In genomic region chr13:39197645-39198007, GRCh38 we compare ENCODE assay signal across 14 cellular contexts.
DNase-seq lines count a peak whose midpoint lies in the region; ATAC-seq and TF ChIP-seq lines count a peak whose summit lies in the region.
"Had no signal": no experiment of that assay in that cellular context is flagged by ENCODE, and none has a peak within 500 bp of the region (broad histone marks: within the 10 kb centered on the region; RNA-seq: fewer than 3 reads in every experiment).

No MANE protein-coding gene starts in this region.

- H3K27me3 ChIP-seq in right atrium auricular region = no peaks in the 10 kb centered on the region

- H3K9me3 ChIP-seq in right atrium auricular region = no peaks in the 10 kb centered on the region

- H3K4me3 ChIP-seq in right atrium auricular region = no peak overlapping the region

- DNase-seq in left ventricle myocardium superior = no peak
- DNase-seq in right atrium auricular region (ENCODE audit: low spot score) = no peak
- peak; percentile 14 for DNase-seq in KBM-7
- DNase-seq in midbrain (lab: John Stamatoyannopoulos, UW) = no peak
- DNase-seq in activated CD4-positive, CD25-positive, alpha-beta regulatory T cell treated with anti-CD3 and anti-CD28 coated beads, Interleukin-2, amount 50 U/mL, for 72 hours = no peak
- DNase-seq in NCI-H446 treated with DMSO at 0.1 percent for 48 hours (lab: John Stamatoyannopoulos, UW) = no peak
- DNase-seq: foreskin melanocyte; islet precursor cell; NCI-H1105; NCI-H524; RPMI8226; stimulated activated naive B cell treated with anti-CD40 and anti-IgM and Interleukin-4, amounts not matched to agents 10 μg/mL and 1 μg/mL and 100 μg/mL, for 72 hours had no signal

- H3K27ac ChIP-seq in right atrium auricular region = peak overlapping the region in 1 of 2 donors; percentile 21

- intact Hi-C loops in left ventricle myocardium superior (cut with micrococcal nuclease) = no loop called here

- in situ Hi-C loops in KBM-7 (cut with MboI; ENCODE audit: low pct_unique_long_range_greater_than_20kb, low sequenced_read_pairs) = no loop called here

- peak; percentile 62 for ATAC-seq in left ventricle myocardium superior
- ATAC-seq in GM21825 (IDR thresholded peaks at IDR 0.05; ENCODE audit: unreplicated experiment) = peak; percentile 21
- no peak for ATAC-seq in HG03097 (IDR thresholded peaks at IDR 0.05; ENCODE audit: low FRiP score, unreplicated experiment)

- no peak for TF ChIP-seq CTCF in right atrium auricular region (IDR thresholded peaks at IDR 0.05)

- no peaks in the 10 kb centered on the region for H3K36me3 ChIP-seq in right atrium auricular region

- peaks cover 0 to 15% of the 10 kb centered on the region in 2 donors for H3K4me1 ChIP-seq in right atrium auricular region
